Comparison of ENCODE assay signal across 18 cellular contexts in the genomic region with DNA sequence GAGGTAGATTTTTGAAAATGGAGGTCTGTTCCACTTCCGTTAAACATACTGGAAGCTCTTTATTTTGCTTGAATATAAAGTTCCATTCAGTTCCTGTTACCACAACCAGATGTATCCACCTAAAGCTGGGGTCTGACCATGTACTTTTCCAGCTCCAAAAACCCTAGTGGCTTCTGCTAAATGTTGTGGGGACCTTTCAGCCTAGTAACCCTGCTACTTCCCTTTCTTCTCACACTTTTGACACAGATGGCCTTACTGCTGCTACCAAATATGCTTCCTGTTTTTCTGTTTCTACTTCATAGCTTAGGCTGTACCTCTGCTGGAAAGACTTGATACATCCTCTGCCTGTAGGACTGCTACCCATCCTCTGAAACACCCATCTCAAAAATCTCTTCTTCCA.
"Had no signal": no experiment of that assay in that cellular context is flagged by ENCODE, and none has a peak within 500 bp of the region (broad histone marks: within the 10 kb centered on the region; RNA-seq: fewer than 3 reads in every experiment).

No MANE protein-coding gene starts in this region.

- H3K4me1 ChIP-seq: heart right ventricle had no signal

- H3K4me3 ChIP-seq: heart right ventricle, thyroid gland had no signal

- H3K27ac Mint-ChIP-seq: activated naive CD4-positive, alpha-beta T cell treated with anti-CD3 and anti-CD28 coated beads, Interleukin-2, amount 50 U/mL, for 24 hours; activated T-cell treated with anti-CD3 and anti-CD28 coated beads, Interleukin-2, amount 50 U/mL, for 72 hours; immature natural killer cell; memory B cell; progenitor cell of endocrine pancreas had no signal

- H3K36me3 ChIP-seq: heart right ventricle, thyroid gland, WERI-Rb-1 had no signal

- H3K4me3 Mint-ChIP-seq: activated naive CD4-positive, alpha-beta T cell treated with anti-CD3 and anti-CD28 coated beads, Interleukin-2, amount 50 U/mL, for 24 hours; activated T-cell treated with anti-CD3 and anti-CD28 coated beads, Interleukin-2, amount 50 U/mL, for 72 hours; immature natural killer cell; memory B cell; neural crest cell had no signal

- DNase-seq: activated CD4-positive, alpha-beta T cell treated with anti-CD3 and anti-CD28 coated beads for 1 hour; activated CD8-positive, alpha-beta memory T cell treated with anti-CD3 and anti-CD28 coated beads for 24 hours; activated CD8-positive, alpha-beta memory T cell treated with anti-CD3 and anti-CD28 coated beads, Interleukin-2, amount 50 U/mL, for 48 hours; activated gamma-delta T cell; activated T-cell treated with anti-CD3 and anti-CD28 coated beads, Interleukin-2, amount 50 U/mL, for 72 hours; effector CD4-positive, alpha-beta T cell; heart right ventricle; immature natural killer cell; left ventricle myocardium superior; stimulated activated CD4-positive, alpha-beta T cell treated with anti-CD3 and anti-CD28 coated beads, Interleukin-12 subunit alpha, Interleukin-12 subunit beta, amount 100 ng/mL, for 4 hours; stimulated activated CD4-positive, alpha-beta T cell treated with anti-CD3 and anti-CD28 coated beads, Interleukin-1b, Interleukin-23, amount 100 ng/mL, for 48 hours; stimulated activated naive CD4-positive, alpha-beta T cell treated with Interleukin-2 at 50 U/mL for 16 hours; thyroid gland; WERI-Rb-1 had no signal

- H3K27ac ChIP-seq: heart right ventricle, thyroid gland, WERI-Rb-1 had no signal

- H3K27me3 ChIP-seq: heart right ventricle, thyroid gland had no signal

- H3K36me3 Mint-ChIP-seq: activated naive CD4-positive, alpha-beta T cell treated with anti-CD3 and anti-CD28 coated beads, Interleukin-2, amount 50 U/mL, for 24 hours; immature natural killer cell; memory B cell had no signal

- H3K4me1 Mint-ChIP-seq: activated naive CD4-positive, alpha-beta T cell treated with anti-CD3 and anti-CD28 coated beads, Interleukin-2, amount 50 U/mL, for 24 hours; immature natural killer cell; memory B cell; neural crest cell had no signal

- H3K9me3 ChIP-seq: thyroid gland had no signal

- H3K27me3 Mint-ChIP-seq: memory B cell, progenitor cell of endocrine pancreas had no signal
